ENCODE assay signal across 1 cellular context in the genomic region with DNA sequence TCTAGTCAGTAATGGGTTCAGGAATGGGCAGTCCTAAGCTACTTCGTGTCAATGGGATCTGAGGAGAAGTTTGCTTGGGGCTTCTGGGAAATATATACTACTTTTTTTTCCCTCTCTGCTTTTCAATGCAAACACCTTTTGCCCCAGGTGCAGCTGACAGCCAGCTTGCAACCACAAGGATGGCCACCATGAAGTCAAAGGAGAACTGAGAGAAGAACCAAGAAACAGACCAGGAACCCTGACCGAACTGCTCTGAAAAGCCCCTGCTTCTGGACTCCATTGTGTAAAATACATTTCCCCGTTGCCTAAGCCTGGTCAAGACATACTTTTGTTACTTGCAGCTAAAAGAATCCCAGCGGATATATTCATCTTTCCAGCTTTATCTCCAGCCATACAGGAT.
TF ChIP-seq lines count a peak whose summit lies in the region.

No MANE protein-coding gene starts in this region.

TF ChIP-seq in GM12878, 131 proteins besides CTCF, POLR2A, EP300 and RAD21 (continued from another document):
- TF ChIP-seq, protein P1, sequence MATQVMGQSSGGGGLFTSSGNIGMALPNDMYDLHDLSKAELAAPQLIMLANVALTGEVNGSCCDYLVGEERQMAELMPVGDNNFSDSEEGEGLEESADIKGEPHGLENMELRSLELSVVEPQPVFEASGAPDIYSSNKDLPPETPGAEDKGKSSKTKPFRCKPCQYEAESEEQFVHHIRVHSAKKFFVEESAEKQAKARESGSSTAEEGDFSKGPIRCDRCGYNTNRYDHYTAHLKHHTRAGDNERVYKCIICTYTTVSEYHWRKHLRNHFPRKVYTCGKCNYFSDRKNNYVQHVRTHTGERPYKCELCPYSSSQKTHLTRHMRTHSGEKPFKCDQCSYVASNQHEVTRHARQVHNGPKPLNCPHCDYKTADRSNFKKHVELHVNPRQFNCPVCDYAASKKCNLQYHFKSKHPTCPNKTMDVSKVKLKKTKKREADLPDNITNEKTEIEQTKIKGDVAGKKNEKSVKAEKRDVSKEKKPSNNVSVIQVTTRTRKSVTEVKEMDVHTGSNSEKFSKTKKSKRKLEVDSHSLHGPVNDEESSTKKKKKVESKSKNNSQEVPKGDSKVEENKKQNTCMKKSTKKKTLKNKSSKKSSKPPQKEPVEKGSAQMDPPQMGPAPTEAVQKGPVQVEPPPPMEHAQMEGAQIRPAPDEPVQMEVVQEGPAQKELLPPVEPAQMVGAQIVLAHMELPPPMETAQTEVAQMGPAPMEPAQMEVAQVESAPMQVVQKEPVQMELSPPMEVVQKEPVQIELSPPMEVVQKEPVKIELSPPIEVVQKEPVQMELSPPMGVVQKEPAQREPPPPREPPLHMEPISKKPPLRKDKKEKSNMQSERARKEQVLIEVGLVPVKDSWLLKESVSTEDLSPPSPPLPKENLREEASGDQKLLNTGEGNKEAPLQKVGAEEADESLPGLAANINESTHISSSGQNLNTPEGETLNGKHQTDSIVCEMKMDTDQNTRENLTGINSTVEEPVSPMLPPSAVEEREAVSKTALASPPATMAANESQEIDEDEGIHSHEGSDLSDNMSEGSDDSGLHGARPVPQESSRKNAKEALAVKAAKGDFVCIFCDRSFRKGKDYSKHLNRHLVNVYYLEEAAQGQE (IDR thresholded peaks at IDR 0.05; ENCODE audit: low read depth, low read length), result no peak
- TF ChIP-seq ATF7 (IDR thresholded peaks at IDR 0.05; ENCODE audit: low read depth) (no peak), PAX5 (IDR thresholded peaks at IDR 0.05; ENCODE audit: borderline replicate concordance, low read depth, low read length) (peak; percentile 82), HCFC1 (IDR thresholded peaks at IDR 0.05; ENCODE audit: low read length) (no peak), NR2F1 (conservative IDR thresholded peaks at IDR 0.05) (peak; percentile 25; the same call in 1 of the 2 replicates), TARDBP (IDR thresholded peaks at IDR 0.05; ENCODE audit: borderline replicate concordance) (no peak), IKZF2 (IDR thresholded peaks at IDR 0.05) (peak; percentile 62 to 63), CHD2 (IDR thresholded peaks at IDR 0.05; ENCODE audit: borderline replicate concordance, low read depth, low read length) (no peak), RCOR1 (conservative IDR thresholded peaks at IDR 0.05; ENCODE audit: low read depth, low read length) (no peak), IKZF1 (conservative IDR thresholded peaks at IDR 0.05) (peak; percentile 45), TCF3 (IDR thresholded peaks at IDR 0.05; ENCODE audit: borderline replicate concordance, insufficient read depth, low read depth, low read length) (peak; percentile 97), NFIC (IDR thresholded peaks at IDR 0.05; ENCODE audit: low read depth, low read length) (peak; percentile 93), SPI1 (IDR thresholded peaks at IDR 0.05; ENCODE audit: borderline replicate concordance, insufficient read depth, low read depth, low read length) (peak; percentile 96), EED (IDR thresholded peaks at IDR 0.05; ENCODE audit: low read depth) (peak; percentile 78), BHLHE40 (IDR thresholded peaks at IDR 0.05; ENCODE audit: borderline replicate concordance in 1 of 2, low read depth in 2 of 2, low read length in 1 of 2) (peak; percentile 30 to 31; a peak in 1 of 4 replicates), LARP7 (IDR thresholded peaks at IDR 0.05) (no peak)
- TF ChIP-seq, protein P2, sequence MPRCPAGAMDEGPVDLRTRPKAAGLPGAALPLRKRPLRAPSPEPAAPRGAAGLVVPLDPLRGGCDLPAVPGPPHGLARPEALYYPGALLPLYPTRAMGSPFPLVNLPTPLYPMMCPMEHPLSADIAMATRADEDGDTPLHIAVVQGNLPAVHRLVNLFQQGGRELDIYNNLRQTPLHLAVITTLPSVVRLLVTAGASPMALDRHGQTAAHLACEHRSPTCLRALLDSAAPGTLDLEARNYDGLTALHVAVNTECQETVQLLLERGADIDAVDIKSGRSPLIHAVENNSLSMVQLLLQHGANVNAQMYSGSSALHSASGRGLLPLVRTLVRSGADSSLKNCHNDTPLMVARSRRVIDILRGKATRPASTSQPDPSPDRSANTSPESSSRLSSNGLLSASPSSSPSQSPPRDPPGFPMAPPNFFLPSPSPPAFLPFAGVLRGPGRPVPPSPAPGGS (IDR thresholded peaks at IDR 0.05; ENCODE audit: borderline replicate concordance, insufficient read depth, low read depth, low read length, poor library complexity, severe bottlenecking), result peak; percentile 62
- TF ChIP-seq, protein P3, sequence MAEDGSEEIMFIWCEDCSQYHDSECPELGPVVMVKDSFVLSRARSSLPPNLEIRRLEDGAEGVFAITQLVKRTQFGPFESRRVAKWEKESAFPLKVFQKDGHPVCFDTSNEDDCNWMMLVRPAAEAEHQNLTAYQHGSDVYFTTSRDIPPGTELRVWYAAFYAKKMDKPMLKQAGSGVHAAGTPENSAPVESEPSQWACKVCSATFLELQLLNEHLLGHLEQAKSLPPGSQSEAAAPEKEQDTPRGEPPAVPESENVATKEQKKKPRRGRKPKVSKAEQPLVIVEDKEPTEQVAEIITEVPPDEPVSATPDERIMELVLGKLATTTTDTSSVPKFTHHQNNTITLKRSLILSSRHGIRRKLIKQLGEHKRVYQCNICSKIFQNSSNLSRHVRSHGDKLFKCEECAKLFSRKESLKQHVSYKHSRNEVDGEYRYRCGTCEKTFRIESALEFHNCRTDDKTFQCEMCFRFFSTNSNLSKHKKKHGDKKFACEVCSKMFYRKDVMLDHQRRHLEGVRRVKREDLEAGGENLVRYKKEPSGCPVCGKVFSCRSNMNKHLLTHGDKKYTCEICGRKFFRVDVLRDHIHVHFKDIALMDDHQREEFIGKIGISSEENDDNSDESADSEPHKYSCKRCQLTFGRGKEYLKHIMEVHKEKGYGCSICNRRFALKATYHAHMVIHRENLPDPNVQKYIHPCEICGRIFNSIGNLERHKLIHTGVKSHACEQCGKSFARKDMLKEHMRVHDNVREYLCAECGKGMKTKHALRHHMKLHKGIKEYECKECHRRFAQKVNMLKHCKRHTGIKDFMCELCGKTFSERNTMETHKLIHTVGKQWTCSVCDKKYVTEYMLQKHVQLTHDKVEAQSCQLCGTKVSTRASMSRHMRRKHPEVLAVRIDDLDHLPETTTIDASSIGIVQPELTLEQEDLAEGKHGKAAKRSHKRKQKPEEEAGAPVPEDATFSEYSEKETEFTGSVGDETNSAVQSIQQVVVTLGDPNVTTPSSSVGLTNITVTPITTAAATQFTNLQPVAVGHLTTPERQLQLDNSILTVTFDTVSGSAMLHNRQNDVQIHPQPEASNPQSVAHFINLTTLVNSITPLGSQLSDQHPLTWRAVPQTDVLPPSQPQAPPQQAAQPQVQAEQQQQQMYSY (CRISPR knock-in tag; IDR thresholded peaks at IDR 0.05), result no peak
- TF ChIP-seq, protein P4, sequence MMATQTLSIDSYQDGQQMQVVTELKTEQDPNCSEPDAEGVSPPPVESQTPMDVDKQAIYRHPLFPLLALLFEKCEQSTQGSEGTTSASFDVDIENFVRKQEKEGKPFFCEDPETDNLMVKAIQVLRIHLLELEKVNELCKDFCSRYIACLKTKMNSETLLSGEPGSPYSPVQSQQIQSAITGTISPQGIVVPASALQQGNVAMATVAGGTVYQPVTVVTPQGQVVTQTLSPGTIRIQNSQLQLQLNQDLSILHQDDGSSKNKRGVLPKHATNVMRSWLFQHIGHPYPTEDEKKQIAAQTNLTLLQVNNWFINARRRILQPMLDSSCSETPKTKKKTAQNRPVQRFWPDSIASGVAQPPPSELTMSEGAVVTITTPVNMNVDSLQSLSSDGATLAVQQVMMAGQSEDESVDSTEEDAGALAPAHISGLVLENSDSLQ (IDR thresholded peaks at IDR 0.05), result no peak
